18 cellular contexts compared by ENCODE assay signal in genomic region chr9:35067056-35067455, GRCh38.
"Had no signal": no experiment of that assay in that cellular context is flagged by ENCODE, and none has a peak within 500 bp of the region (broad histone marks: within the 10 kb centered on the region; RNA-seq: fewer than 3 reads in every experiment).

No MANE protein-coding gene starts in this region.

- H3K4me2 ChIP-seq: neural progenitor cell, smooth muscle cell had no signal

- ATAC-seq: effector memory CD8-positive, alpha-beta T cell; gastrocnemius medialis; heart right ventricle; right lobe of liver; WTC11 had no signal

- H3K27me3 Mint-ChIP-seq: activated naive CD4-positive, alpha-beta T cell treated with anti-CD3 and anti-CD28 coated beads, Interleukin-2, amount 50 U/mL, for 24 hours; effector memory CD8-positive, alpha-beta T cell; stimulated activated naive CD8-positive, alpha-beta T cell treated with anti-CD3 and anti-CD28 coated beads, Interleukin-15, Interleukin-2, amounts not matched to agents 100 ng/mL and 50 ng/mL, for 24 hours had no signal

- H3K4me3 Mint-ChIP-seq: stimulated activated naive CD8-positive, alpha-beta T cell treated with anti-CD3 and anti-CD28 coated beads, Interleukin-15, Interleukin-2, amounts not matched to agents 100 ng/mL and 50 ng/mL, for 24 hours; WTC11 had no signal

- H3K27ac ChIP-seq: heart right ventricle, neural progenitor cell, right lobe of liver, SJSA1, suprapubic skin, upper lobe of left lung had no signal

- H2AFZ ChIP-seq: neural progenitor cell had no signal

- DNase-seq: activated CD4-positive, alpha-beta T cell treated with anti-CD3 and anti-CD28 coated beads, Interleukin-2, amount 50 U/mL, for 1 hour; anterior cingulate cortex; dermis blood vessel endothelial cell; effector memory CD8-positive, alpha-beta T cell; erythroblast; gastrocnemius medialis; heart right ventricle; right lobe of liver; stimulated activated CD4-positive, alpha-beta T cell treated with anti-CD3 and anti-CD28 coated beads, Interleukin-4, amount 100 ng/mL, for 4 hours; stimulated activated CD8-positive, alpha-beta memory T cell treated with anti-CD3 and anti-CD28 coated beads, Interleukin-4, amount 100 ng/mL, for 48 hours; upper lobe of left lung had no signal

- H3K4me3 ChIP-seq: gastrocnemius medialis, heart right ventricle, neural progenitor cell, right lobe of liver, SJSA1, smooth muscle cell, suprapubic skin, upper lobe of left lung had no signal

- H3K27me3 ChIP-seq: gastrocnemius medialis, heart right ventricle, neural progenitor cell, right lobe of liver, SJSA1, suprapubic skin, upper lobe of left lung had no signal

- H3K9me3 Mint-ChIP-seq: activated naive CD4-positive, alpha-beta T cell treated with anti-CD3 and anti-CD28 coated beads, Interleukin-2, amount 50 U/mL, for 24 hours; effector memory CD8-positive, alpha-beta T cell; neural progenitor cell; stimulated activated naive CD8-positive, alpha-beta T cell treated with anti-CD3 and anti-CD28 coated beads, Interleukin-15, Interleukin-2, amounts not matched to agents 100 ng/mL and 50 ng/mL, for 24 hours; WTC11 had no signal

- H3K27ac Mint-ChIP-seq: neural progenitor cell; stimulated activated naive CD8-positive, alpha-beta T cell treated with anti-CD3 and anti-CD28 coated beads, Interleukin-15, Interleukin-2, amounts not matched to agents 100 ng/mL and 50 ng/mL, for 24 hours; WTC11 had no signal
